Comparison of ENCODE assay signal across 9 cellular contexts in genomic region chr16:56193951-56194726, GRCh38. TPM values are rescaled to one million over a fixed set of nuclear protein-coding genes. Genes with fewer than 3 reads are reported as not detected.
A peak's percentile ranks its signal among the peaks of the same experiment; 100 is the strongest.
DNase-seq lines count a peak whose midpoint lies in the region; ATAC-seq, FAIRE-seq and TF ChIP-seq lines count a peak whose summit lies in the region.
"Had no signal": no experiment of that assay in that cellular context is flagged by ENCODE, and none has a peak within 500 bp of the region (broad histone marks: within the 10 kb centered on the region; RNA-seq: fewer than 3 reads in every experiment).

No MANE protein-coding gene starts in this region.

- H3K27ac ChIP-seq in H1 (ENCODE audit: low read depth, low read length): no peak overlapping the region
- H3K27ac ChIP-seq: HL-60 had no signal

- H2BK120ac ChIP-seq in H1 (replicated peaks; ENCODE audit: low read depth, low read length): no peak overlapping the region

- H3K23me2 ChIP-seq in H1 (ENCODE audit: low read depth, low read length): peaks cover 17% of the 10 kb centered on the region; the same call in 1 of the 2 replicates

- H3K9ac ChIP-seq in ES-I3 (ENCODE audit: low read depth, low read length) (peak overlapping the region; percentile 28; the same call in 1 of the 2 replicates), H1 (replicated peaks in 1 of 4; ENCODE audit: extremely low read depth in 1 of 4, low read depth in 3 of 4, low read length in 3 of 4) (no peak overlapping the region)

- H2AFZ ChIP-seq in H1 (ENCODE audit: low read length): no peak overlapping the region

- TF ChIP-seq CTCF in H1 (IDR thresholded peaks at IDR 0.05; ENCODE audit: control extremely low read depth in 1 of 3, insufficient read depth in 1 of 3, low read depth in 1 of 3, low read length in 3 of 3) (no peak), lower leg skin (IDR thresholded peaks at IDR 0.05) (no peak)

- H3K4me3 ChIP-seq in H1 (ENCODE audit: extremely low read depth in 1 of 4, insufficient read depth in 2 of 4, low read depth in 3 of 4, low read length in 4 of 4) (peak overlapping the region; percentile 28 to 85 (median 44); a peak in 7 of 8 replicates), lower leg skin (ENCODE audit: low read depth, poor library complexity, severe bottlenecking) (peak overlapping the region; percentile 11)

- H3K4me2 ChIP-seq in H1 (ENCODE audit: insufficient read depth in 1 of 2, low read depth in 2 of 2, low read length in 2 of 2): peak overlapping the region; percentile 69 to 94

- CTCF ChIA-PET in H1 (lab: Charles Lee; ENCODE audit: partially characterized antibody): interaction anchor here (0.7 to 2.6 kb wide), 6 partner anchors 9 to 153 kb away, joined by 3 to 12 read pairs (median 3); no protein-coding TSS in a partner anchor

- H3K36me3 ChIP-seq in ES-I3 (ENCODE audit: insufficient read depth, low read length) (no peaks in the 10 kb centered on the region), H1 (ENCODE audit: control insufficient read depth in 2 of 4, insufficient read depth in 4 of 4, low read length in 3 of 4) (no peaks in the 10 kb centered on the region)

- peak in 1 of 2 experiments; percentile 24; a peak in 1 of 3 replicates for TF ChIP-seq EP300 in H1 (IDR thresholded peaks at IDR 0.05; ENCODE audit: borderline replicate concordance in 1 of 2, low read depth in 2 of 2, low read length in 2 of 2)

- peak; percentile 80 for DNase-seq in NCI-H2196 (lab: John Stamatoyannopoulos, UW; ENCODE audit: unreplicated experiment)
- DNase-seq in activated T-cell treated with anti-CD3 and anti-CD28 coated beads for 1 hour (ENCODE audit: low read depth): peak; percentile 51
- DNase-seq in H1 (ENCODE audit: low read depth in 1 of 2, low spot score in 2 of 2): peak; percentile 81 to 99
- DNase-seq in lower leg skin (ENCODE audit: low spot score in 2 of 2): peak in 1 of 2 donors; percentile 93
- peak; percentile 29 for DNase-seq in stimulated activated CD4-positive, alpha-beta T cell treated with anti-CD3 and anti-CD28 coated beads, Interleukin-2, amount 100 ng/mL, for 4 hours (ENCODE audit: low read depth)

- TF ChIP-seq RAD21 in H1 (IDR thresholded peaks at IDR 0.05 in 1 of 2, conservative IDR thresholded peaks at IDR 0.05 in 1 of 2; ENCODE audit: low read depth in 2 of 2, low read length in 2 of 2): 0 out of 4 replicates have a peak, but pooled peaks of 1 of the 2 experiments have one; percentile 15

- H2BK20ac ChIP-seq in H1 (ENCODE audit: low read length): no peak overlapping the region

- no peak overlapping the region for H2BK5ac ChIP-seq in H1 (ENCODE audit: low read depth, low read length)

- H3K4me1 ChIP-seq in ES-I3 (ENCODE audit: insufficient read depth, low read length) (peaks cover 13% of the 10 kb centered on the region), H1 (replicated peaks in 1 of 4; ENCODE audit: control insufficient read depth in 3 of 4, insufficient read depth in 4 of 4, low read length in 3 of 4) (peaks cover 17 to 29% (median 23%) of the 10 kb centered on the region in 4 experiments)

- POLR2A ChIA-PET in H1 (lab: Charles Lee; ENCODE audit: partially characterized antibody): no interaction called here

- H3K56ac ChIP-seq in H1 (replicated peaks; ENCODE audit: insufficient read length, low read depth, low read length): no peak overlapping the region

- no peaks in the 10 kb centered on the region for H3K9me3 ChIP-seq in ES-I3 (ENCODE audit: control insufficient read depth, insufficient read depth, low read length)
- H3K9me3 ChIP-seq in H1 (ENCODE audit: insufficient read depth in 2 of 2, low read depth in 1 of 2, low read length in 1 of 2): no peaks in the 10 kb centered on the region

- FAIRE-seq in H1 (lab: Jason Lieb, UNC): peak; percentile 39

- no peak overlapping the region for H4K8ac ChIP-seq in H1 (ENCODE audit: extremely low read depth, insufficient read depth, low read length)

- no peak overlapping the region for H3K23ac ChIP-seq in H1 (ENCODE audit: insufficient read length)

- no peak for ATAC-seq in HG03175 (IDR thresholded peaks at IDR 0.05; ENCODE audit: unreplicated experiment)
- no peak for ATAC-seq in HG02588 (IDR thresholded peaks at IDR 0.05; ENCODE audit: unreplicated experiment)

- H2BK12ac ChIP-seq in H1 (ENCODE audit: low read depth, low read length): no peak overlapping the region

- H3K4ac ChIP-seq in H1 (replicated peaks; ENCODE audit: insufficient read length, low read depth, low read length): no peak overlapping the region

- H3K18ac ChIP-seq in H1 (ENCODE audit: extremely low read depth, low read length): no peak overlapping the region

- H4K91ac ChIP-seq in H1 (replicated peaks; ENCODE audit: insufficient read length, low read length): no peak overlapping the region

- no peak for TF ChIP-seq POLR2A in H1 (IDR thresholded peaks at IDR 0.05; ENCODE audit: control extremely low read depth in 1 of 2, low read depth in 2 of 2, low read length in 2 of 2)
- no peak for TF ChIP-seq POLR2A in lower leg skin (IDR thresholded peaks at IDR 0.05)

- no peak overlapping the region for H2AK5ac ChIP-seq in H1 (ENCODE audit: low read depth, low read length)

- 5% methylated on average over 40 of the region's 48 CpGs; no CpG with 5 or more reads in 1 of the 2 experiments for WGBS in H1 (ENCODE audit: extremely low coverage in 1 of 2, insufficient coverage in 1 of 2, insufficient read length in 1 of 2, insufficient replicate concordance in 2 of 2, low coverage in 1 of 2, low lambda C conversion rate in 2 of 2, missing lambda C conversion rate in 1 of 2), 2 experiments
- WGBS in lower leg skin, 2 donors: 3 to 7% methylated on average over 34 to 48 of the region's 48 CpGs

- no peak overlapping the region for H4K5ac ChIP-seq in H1 (ENCODE audit: insufficient read length, low read depth, low read length)

- H3K27me3 ChIP-seq in H1 (replicated peaks in 1 of 4; ENCODE audit: control insufficient read depth in 3 of 4, extremely low read depth in 1 of 4, insufficient read depth in 3 of 4, low read length in 3 of 4): peaks cover 0 to 26% (median 16%) of the 10 kb centered on the region in 4 experiments; a peak in 6 of 7 replicates

- H3K79me2 ChIP-seq in H1 (ENCODE audit: control insufficient read depth in 1 of 2, insufficient read depth in 2 of 2, low read length in 2 of 2): peaks cover 0 to 27% of the 10 kb centered on the region in 2 experiments; a peak in 3 of 4 replicates

- H4K20me1 ChIP-seq in H1 (replicated peaks in 1 of 2; ENCODE audit: control insufficient read depth in 1 of 2, insufficient read depth in 2 of 2, low read length in 2 of 2): peaks cover 4 to 8% of the 10 kb centered on the region in 2 experiments

- H3K14ac ChIP-seq in H1 (ENCODE audit: insufficient read length): no peak overlapping the region

- H3K79me1 ChIP-seq in H1 (ENCODE audit: low read depth, low read length): peaks cover 5% of the 10 kb centered on the region; the same call in 1 of the 2 replicates

- intact Hi-C loops in lower leg skin (cut with DNase I; ENCODE audit: low total_unique reads): no loop called here

- H2BK15ac ChIP-seq in H1 (ENCODE audit: low read length): no peak overlapping the region

TF ChIP-seq in H1, 55 proteins besides CTCF, POLR2A, EP300 and RAD21:
- peak; percentile 98 for TF ChIP-seq SP4 (IDR thresholded peaks at IDR 0.05; ENCODE audit: low read length)
- no peak for TF ChIP-seq KDM1A (IDR thresholded peaks at IDR 0.05; ENCODE audit: borderline replicate concordance, low read length)
- no peak for TF ChIP-seq ASH2L (IDR thresholded peaks at IDR 0.05; ENCODE audit: low read length)
- peak; percentile 98 to 99 for TF ChIP-seq SIN3A (conservative IDR thresholded peaks at IDR 0.05 in 1 of 2, IDR thresholded peaks at IDR 0.05 in 1 of 2; ENCODE audit: low read depth in 1 of 2, low read length in 2 of 2)
- peak; percentile 68 for TF ChIP-seq CREB1 (IDR thresholded peaks at IDR 0.05)
- TF ChIP-seq SIX5 (IDR thresholded peaks at IDR 0.05; ENCODE audit: low read depth, low read length): no peak
- TF ChIP-seq HDAC2 (IDR thresholded peaks at IDR 0.05; ENCODE audit: borderline replicate concordance in 1 of 2, low read depth in 2 of 2, low read length in 2 of 2): no peak
- TF ChIP-seq ATF3 (IDR thresholded peaks at IDR 0.05; ENCODE audit: insufficient read depth, low read depth, low read length): no peak
- TF ChIP-seq SRF (IDR thresholded peaks at IDR 0.05; ENCODE audit: low read depth, low read length): peak; percentile 86
- peak; percentile 94 for TF ChIP-seq SAP30 (IDR thresholded peaks at IDR 0.05; ENCODE audit: insufficient read depth, insufficient replicate concordance, low read length)
- TF ChIP-seq TAF7 (optimal IDR thresholded peaks at IDR 0.05; ENCODE audit: borderline replicate concordance, low read depth, low read length): no peak
- no peak for TF ChIP-seq TBP (IDR thresholded peaks at IDR 0.05; ENCODE audit: low read depth, low read length)
- TF ChIP-seq USF2 (IDR thresholded peaks at IDR 0.05; ENCODE audit: low read length): no peak
- no peak for TF ChIP-seq NRF1 (IDR thresholded peaks at IDR 0.05; ENCODE audit: low read depth, low read length)
- peak; percentile 61 for TF ChIP-seq MAX (IDR thresholded peaks at IDR 0.05)

RNA-seq across cellular contexts. Expression of gene GNAO1, which starts 2.9 kb away (rescaled TPM):
- 30.2 and 34.4 TPM in 2 replicates for total RNA-seq in H1 (2021; fragmentation: NEBNext Ultra II Directional; extraction: Animal tissue kit (Norgen Biotek cat#: 25700))
- polyA plus RNA-seq in H1 (2011; rRNA removed): 6.7 and 10.8 TPM in 2 replicates
- polyA plus RNA-seq in H1 (2011; cell fraction: cytosol; rRNA removed): 5.7 TPM
- 14.2 TPM for polyA plus RNA-seq in H1 (2011; cell fraction: nucleus; rRNA removed)
- polyA plus RNA-seq in H1 (2012, experiment 1 of 2): 18.7 to 24.3 TPM (median 22.5 TPM) in 4 replicates
- polyA plus RNA-seq in H1 (2012, experiment 2 of 2): 18.5 TPM
- 11.1 TPM for polyA plus RNA-seq in H1 (2013, experiment 1 of 2)
- polyA plus RNA-seq in H1 (2013, experiment 2 of 2): 10.6 TPM
- 11.8 and 13.1 TPM in 2 replicates for polyA minus RNA-seq in H1 (2011; rRNA and poly(A)+ RNA removed)
- 15.0 TPM for polyA minus RNA-seq in H1 (2011; cell fraction: cytosol; rRNA and poly(A)+ RNA removed)
- 14.7 TPM for polyA minus RNA-seq in H1 (2011; cell fraction: nucleus; rRNA and poly(A)+ RNA removed)
- 1 to 10 TPM in 3 of 4 donors, under 1 TPM in 1; 0.67 to 4.0 (median 2.2) TPM for total RNA-seq in lower leg skin
